Comparison of ENCODE assay signal across 16 cellular contexts in the genomic region with DNA sequence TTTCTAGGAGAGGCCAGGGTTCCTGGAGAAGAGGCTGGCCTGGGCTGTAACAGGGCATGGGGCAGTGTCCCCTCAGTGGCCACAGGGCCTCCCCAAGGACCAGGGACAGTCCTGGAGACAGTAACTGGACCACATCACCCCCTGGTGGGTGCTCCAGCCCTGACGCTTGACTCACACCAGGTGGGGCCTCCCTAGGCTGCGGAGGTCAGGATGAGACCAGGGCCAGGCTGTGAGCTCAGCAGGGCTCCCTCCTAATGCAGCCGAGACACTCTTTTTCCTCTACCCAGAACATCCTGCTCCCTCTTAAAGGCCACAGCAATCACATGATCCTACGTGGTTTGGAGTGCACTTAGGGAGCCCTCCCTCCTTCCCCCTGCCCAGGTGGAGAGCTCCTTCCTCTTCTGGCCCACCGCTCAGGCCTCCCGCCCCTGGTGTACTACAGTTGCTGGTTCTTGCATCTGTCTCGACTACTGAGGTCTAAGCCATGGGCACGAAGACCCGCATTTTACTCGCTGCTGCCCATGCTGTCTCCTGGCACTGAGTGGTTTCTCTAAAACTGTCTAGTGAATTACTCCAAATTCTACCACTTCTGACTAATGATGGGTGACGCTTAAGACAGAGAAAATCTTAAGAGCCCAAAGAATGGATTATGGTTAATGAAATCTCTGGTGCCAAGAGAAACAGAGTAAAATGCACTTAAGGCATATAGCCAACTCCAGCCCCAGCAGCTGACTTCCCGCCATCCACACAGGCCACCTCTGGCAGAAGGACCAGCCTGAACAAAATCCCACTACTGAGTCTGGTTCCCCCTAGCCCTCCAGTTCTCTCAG.
DNase-seq lines count a peak whose midpoint lies in the region; ATAC-seq and TF ChIP-seq lines count a peak whose summit lies in the region.
"Had no signal": no experiment of that assay in that cellular context is flagged by ENCODE, and none has a peak within 500 bp of the region (broad histone marks: within the 10 kb centered on the region; RNA-seq: fewer than 3 reads in every experiment).

No MANE protein-coding gene starts in this region.

- no peak overlapping the region for H3K4me3 Mint-ChIP-seq in activated CD4-positive, alpha-beta T cell treated with anti-CD3 and anti-CD28 coated beads for 36 hours
- H3K4me3 Mint-ChIP-seq in HFFc6, result no peak overlapping the region
- no peak overlapping the region for H3K4me3 Mint-ChIP-seq in progenitor cell of endocrine pancreas (ENCODE audit: low read depth)

- H3K9me3 Mint-ChIP-seq in activated CD4-positive, alpha-beta T cell treated with anti-CD3 and anti-CD28 coated beads for 36 hours (ENCODE audit: low read depth), result no peaks in the 10 kb centered on the region
- H3K9me3 Mint-ChIP-seq in HFFc6 (no peaks in the 10 kb centered on the region), progenitor cell of endocrine pancreas (ENCODE audit: low read depth) (no peaks in the 10 kb centered on the region)
- H3K9me3 Mint-ChIP-seq: activated T-helper 2 cell treated with anti-CD3 and anti-CD28 coated beads, Interferon-gamma antibody, Interleukin-2, Interleukin-4, amounts not matched to agents 10 μg/mL and 5 μg/mL and 100 μg/mL, durations not matched to agents 14 hours and 24 hours and 36 hours had no signal

- CTCF ChIA-PET in activated CD4-positive, alpha-beta T cell treated with anti-CD3 and anti-CD28 coated beads for 36 hours (lab: Charles Lee), result no interaction called here

- intact Hi-C loops in activated CD4-positive, alpha-beta T cell treated with anti-CD3 and anti-CD28 coated beads for 36 hours (cut with DNase I, micrococcal nuclease), result no loop called here

- peaks cover 3% of the 10 kb centered on the region for H3K27me3 Mint-ChIP-seq in activated CD4-positive, alpha-beta T cell treated with anti-CD3 and anti-CD28 coated beads for 36 hours
- H3K27me3 Mint-ChIP-seq in HFFc6 (ENCODE audit: insufficient read depth), result peaks cover 6% of the 10 kb centered on the region
- peaks cover 2% of the 10 kb centered on the region for H3K27me3 Mint-ChIP-seq in progenitor cell of endocrine pancreas

- DNase-seq in activated CD4-positive, alpha-beta T cell treated with anti-CD3 and anti-CD28 coated beads for 36 hours, result peak; percentile 21
- DNase-seq in activated CD4-positive, alpha-beta T cell treated with anti-CD3 and anti-CD28 coated beads, Interleukin-2, amount 50 U/mL, for 4 hours, result no peak
- DNase-seq in HFFc6 (no peak), astrocyte of the spinal cord (ENCODE audit: low read depth, low spot score) (peak; percentile 35), progenitor cell of endocrine pancreas (ENCODE audit: low spot score, unreplicated experiment) (no peak), DMS153 (lab: John Stamatoyannopoulos, UW) (no peak)
- DNase-seq: activated CD4-positive, alpha-beta T cell treated with anti-CD3 and anti-CD28 coated beads for 1 hour; esophagus squamous epithelium; GDM1; NCI-H2029; stimulated activated CD4-positive, alpha-beta T cell treated with anti-CD3 and anti-CD28 coated beads, Interleukin-15, amount 100 ng/mL, for 24 hours; stimulated activated CD8-positive, alpha-beta memory T cell treated with anti-CD3 and anti-CD28 coated beads, Interleukin-4, amount 100 ng/mL, for 48 hours; SW 1271 had no signal

- H3K27ac Mint-ChIP-seq in activated CD4-positive, alpha-beta T cell treated with anti-CD3 and anti-CD28 coated beads for 36 hours, result no peak overlapping the region
- H3K27ac Mint-ChIP-seq in HFFc6 (no peak overlapping the region), progenitor cell of endocrine pancreas (no peak overlapping the region)
- H3K27ac Mint-ChIP-seq: activated T-helper 2 cell treated with anti-CD3 and anti-CD28 coated beads, Interferon-gamma antibody, Interleukin-2, Interleukin-4, amounts not matched to agents 10 μg/mL and 5 μg/mL and 100 μg/mL, durations not matched to agents 14 hours and 24 hours and 36 hours had no signal

- POLR2A ChIA-PET in activated CD4-positive, alpha-beta T cell treated with anti-CD3 and anti-CD28 coated beads for 36 hours (lab: Charles Lee), result no interaction called here

- no peaks in the 10 kb centered on the region for H3K4me1 Mint-ChIP-seq in activated CD4-positive, alpha-beta T cell treated with anti-CD3 and anti-CD28 coated beads for 36 hours
- H3K4me1 Mint-ChIP-seq in HFFc6 (ENCODE audit: low read depth) (peaks cover 23% of the 10 kb centered on the region), progenitor cell of endocrine pancreas (ENCODE audit: low read depth) (no peaks in the 10 kb centered on the region)

- in situ Hi-C loops in astrocyte of the spinal cord (cut with HindIII; ENCODE audit: low sequenced_read_pairs), result no loop called here

- no peak for ATAC-seq in activated CD4-positive, alpha-beta T cell treated with anti-CD3 and anti-CD28 coated beads for 36 hours
- ATAC-seq in HG02623 (IDR thresholded peaks at IDR 0.05; ENCODE audit: unreplicated experiment) (no peak), HG03469 (IDR thresholded peaks at IDR 0.05; ENCODE audit: unreplicated experiment) (no peak)

- no peak overlapping the region for H3K4me3 ChIP-seq in astrocyte of the spinal cord (ENCODE audit: low read depth, low read length)
- H3K4me3 ChIP-seq: esophagus squamous epithelium had no signal

- TF ChIP-seq CTCF in HFFc6 (IDR thresholded peaks at IDR 0.05) (peak; percentile 50; the same call in 1 of the 2 replicates), astrocyte of the spinal cord (IDR thresholded peaks at IDR 0.05; ENCODE audit: low read depth, low read length) (peak; percentile 4), progenitor cell of endocrine pancreas (IDR thresholded peaks at IDR 0.05; ENCODE audit: unreplicated experiment) (peak; percentile 29)

- H3K36me3 Mint-ChIP-seq in activated CD4-positive, alpha-beta T cell treated with anti-CD3 and anti-CD28 coated beads for 36 hours (ENCODE audit: low read depth), result no peaks in the 10 kb centered on the region
- no peaks in the 10 kb centered on the region for H3K36me3 Mint-ChIP-seq in HFFc6 (ENCODE audit: low read depth)
- H3K36me3 Mint-ChIP-seq in progenitor cell of endocrine pancreas (ENCODE audit: insufficient read depth), result no peaks in the 10 kb centered on the region

Comparison
In these comparisons a context has a peak if more than half of its experiments do, and no peak if none do; other contexts are left out.
1. DNase-seq: peak in activated CD4-positive, alpha-beta T cell treated with anti-CD3 and anti-CD28 coated beads for 36 hours (single experiment) and astrocyte of the spinal cord (single experiment); none in activated CD4-positive, alpha-beta T cell treated with anti-CD3 and anti-CD28 coated beads, Interleukin-2, amount 50 U/mL, for 4 hours (0 of 2), HFFc6 (single experiment), progenitor cell of endocrine pancreas (single experiment) and DMS153 (single experiment).
2. Peak in every context shown above with its lines, with median percentiles within 50 percentile points of each other: CTCF ChIP-seq.